ENCODE assay signal across 11 cellular contexts in genomic region chr2:101762451-101763171, GRCh38.
A peak's percentile ranks its signal among the peaks of the same experiment; 100 is the strongest.
DNase-seq lines count a peak whose midpoint lies in the region; ATAC-seq and TF ChIP-seq lines count a peak whose summit lies in the region.
"Had no signal": no experiment of that assay in that cellular context is flagged by ENCODE, and none has a peak within 500 bp of the region (broad histone marks: within the 10 kb centered on the region; RNA-seq: fewer than 3 reads in every experiment).

No MANE protein-coding gene starts in this region.

- H3K4me3 ChIP-seq in heart left ventricle (no peak overlapping the region), parathyroid adenoma (ENCODE audit: low read depth, low read length) (no peak overlapping the region)
- H3K4me3 ChIP-seq: MG63 had no signal

- H3K4me2 ChIP-seq in parathyroid adenoma (ENCODE audit: low read length): no peak overlapping the region

- H3K27me3 ChIP-seq in heart left ventricle: no peaks in the 10 kb centered on the region
- no peaks in the 10 kb centered on the region for H3K27me3 ChIP-seq in parathyroid adenoma (ENCODE audit: control insufficient read depth, insufficient read depth, low read length)
- H3K27me3 ChIP-seq: foreskin keratinocyte, MG63 had no signal

- TF ChIP-seq CTCF in heart left ventricle (IDR thresholded peaks at IDR 0.05): no peak
- no peak for TF ChIP-seq CTCF in parathyroid adenoma (IDR thresholded peaks at IDR 0.05)

- peak; percentile 64 for DNase-seq in COLO829 (ENCODE audit: low spot score)
- peak; percentile 36 for DNase-seq in SK-N-DZ (ENCODE audit: low spot score)
- peak in 1 of 5 donors; percentile 33 for DNase-seq in heart left ventricle
- no peak for DNase-seq in NCI-H446 (lab: John Stamatoyannopoulos, UW)
- DNase-seq in activated CD8-positive, alpha-beta memory T cell treated with anti-CD3 and anti-CD28 coated beads, Interleukin-2, amount 50 U/mL, for 48 hours: no peak
- no peak for DNase-seq in stimulated activated CD4-positive, alpha-beta T cell treated with anti-CD3 and anti-CD28 coated beads, Interleukin-4, amount 100 ng/mL, for 4 hours
- DNase-seq: activated CD4-positive, alpha-beta T cell treated with anti-CD3 and anti-CD28 coated beads for 1 hour; foreskin keratinocyte; MG63 had no signal

- intact Hi-C loops in heart left ventricle (cut with DNase I): loop anchor here in 2 of 10 donors (10.0 kb wide), 1 partner anchor 58 kb away; no protein-coding TSS in a partner anchor

- no peak overlapping the region for H2AFZ ChIP-seq in parathyroid adenoma

- H3K36me3 ChIP-seq in heart left ventricle: no peaks in the 10 kb centered on the region
- H3K36me3 ChIP-seq in parathyroid adenoma (ENCODE audit: control insufficient read depth, insufficient read depth, low read length): no peaks in the 10 kb centered on the region

- H3K4me1 ChIP-seq in heart left ventricle: peaks cover 0 to 84% (median 63%) of the 10 kb centered on the region in 12 donors
- H3K4me1 ChIP-seq in parathyroid adenoma: peaks cover 8% of the 10 kb centered on the region

- no peak overlapping the region for H3K9ac ChIP-seq in parathyroid adenoma

- 12 to 20% (median 18%) methylated on average over 4 of the region's 4 CpGs for WGBS in heart left ventricle, 4 donors

- ATAC-seq in heart left ventricle (peak; percentile 28 to 72 (median 62)), HG03159 (IDR thresholded peaks at IDR 0.05; ENCODE audit: unreplicated experiment) (no peak)
- ATAC-seq: foreskin keratinocyte had no signal

- peaks cover 16% of the 10 kb centered on the region for H3K79me2 ChIP-seq in parathyroid adenoma

- no peak for TF ChIP-seq POLR2A in heart left ventricle (IDR thresholded peaks at IDR 0.05)

- H3K27ac ChIP-seq in heart left ventricle (peak overlapping the region in 10 of 12 donors; percentile 20 to 60 (median 49)), parathyroid adenoma (peak overlapping the region; percentile 11)
- H3K27ac ChIP-seq: foreskin keratinocyte had no signal

- H3K9me3 ChIP-seq in heart left ventricle (no peaks in the 10 kb centered on the region), parathyroid adenoma (ENCODE audit: control insufficient read depth, low read length) (no peaks in the 10 kb centered on the region)
- H3K9me3 ChIP-seq: MG63 had no signal

Comparison
In these comparisons a context has a peak if more than half of its experiments do, and no peak if none do; other contexts are left out.
1. DNase-seq: peak in COLO829 (single experiment) and SK-N-DZ (single experiment); none in NCI-H446 (0 of 2), activated CD8-positive, alpha-beta memory T cell treated with anti-CD3 and anti-CD28 coated beads, Interleukin-2, amount 50 U/mL, for 48 hours (single experiment) and stimulated activated CD4-positive, alpha-beta T cell treated with anti-CD3 and anti-CD28 coated beads, Interleukin-4, amount 100 ng/mL, for 4 hours (0 of 2).